In the genomic region with DNA sequence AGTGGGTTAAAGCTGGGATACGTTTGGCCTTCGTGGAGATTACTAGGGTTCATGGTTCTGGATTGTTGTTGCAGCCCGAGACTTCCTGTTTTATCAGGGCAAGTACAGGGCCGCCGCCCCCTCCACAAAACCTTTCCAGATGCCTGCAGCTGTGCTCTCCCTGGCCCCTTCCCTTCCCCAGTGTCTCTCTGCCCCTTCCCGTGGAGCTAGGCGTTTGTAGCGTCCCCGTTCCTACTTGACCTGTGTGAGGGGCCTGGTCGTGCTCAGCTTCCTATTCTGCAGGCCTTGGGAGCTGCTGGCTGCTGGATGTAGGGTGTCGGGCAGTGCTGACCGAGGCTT, we compare ENCODE assay signal across 8 cellular contexts. TPM values are rescaled to one million over a fixed set of nuclear protein-coding genes. Genes with fewer than 3 reads are reported as not detected.
DNase-seq lines count a peak whose midpoint lies in the region; ATAC-seq, FAIRE-seq and TF ChIP-seq lines count a peak whose summit lies in the region.

No MANE protein-coding gene starts in this region.

- H3K9me3 Mint-ChIP-seq in H9 (no peaks in the 10 kb centered on the region), osteocyte (ENCODE audit: unreplicated experiment) (no peaks in the 10 kb centered on the region)

- H3K56ac ChIP-seq in H9 (ENCODE audit: insufficient read length, low read depth, low read length) = no peak overlapping the region

- H3K9ac ChIP-seq in DND-41 (ENCODE audit: low read depth, low read length) (peak overlapping the region; percentile 68), H9 (ENCODE audit: extremely low read depth, insufficient read length, low read length) (no peak overlapping the region)

- no peak overlapping the region for H3T11ph ChIP-seq in H9 (ENCODE audit: low read length)

- FAIRE-seq in GM12892 (lab: Jason Lieb, UNC) = no peak

- no peak overlapping the region for H2BK15ac ChIP-seq in H9 (ENCODE audit: low read depth, low read length)

- H3K14ac ChIP-seq in H9 (ENCODE audit: insufficient read depth, low read length) = no peak overlapping the region

- peak; percentile 35 for DNase-seq in DND-41
- DNase-seq in H9 = no peak
- DNase-seq in Panc1 (ENCODE audit: low read depth, low spot score) = no peak
- peak; percentile 41 to 59 for DNase-seq in erythroblast (lab: John Stamatoyannopoulos, UW)
- DNase-seq in osteocyte (ENCODE audit: extremely low spot score, unreplicated experiment) = peak; percentile 75
- no peak for DNase-seq in GM12892 (ENCODE audit: insufficient read length)
- no peak for DNase-seq in glomerular visceral epithelial cell (ENCODE audit: extremely low spot score)

- H3K23ac ChIP-seq in H9 (ENCODE audit: insufficient read length, low read depth, low read length) = no peak overlapping the region

- H3K36me3 Mint-ChIP-seq in H9 (ENCODE audit: insufficient read depth in 1 of 3, low read depth in 3 of 3) = peaks cover 30 to 47% (median 45%) of the 10 kb centered on the region in 3 experiments
- peaks cover 20% of the 10 kb centered on the region for H3K36me3 Mint-ChIP-seq in osteocyte (ENCODE audit: unreplicated experiment)

- WGBS in H9 (ENCODE audit: extremely low coverage, insufficient read length, low lambda C conversion rate) = no CpG with 5 or more reads among the region's 12 CpGs

- no peak overlapping the region for H4K5ac ChIP-seq in H9 (ENCODE audit: insufficient read length, low read depth, low read length)

- H3K27ac ChIP-seq in DND-41 (ENCODE audit: low read length) (peak overlapping the region; percentile 48), H9 (ENCODE audit: insufficient read length, low read depth, low read length) (no peak overlapping the region), Panc1 (ENCODE audit: low read length) (no peak overlapping the region; the same call in 1 of the 2 replicates)

- H3K79me2 ChIP-seq in DND-41 (ENCODE audit: insufficient read depth, low read length) (peaks cover 63% of the 10 kb centered on the region), H9 (ENCODE audit: insufficient read depth, low read length) (peaks cover 23% of the 10 kb centered on the region; the same call in 1 of the 2 replicates)

- intact Hi-C loops in Panc1 (cut with micrococcal nuclease; ENCODE audit: unreplicated experiment) = no loop called here

- H3K27ac Mint-ChIP-seq in H9 (peak overlapping the region; percentile 71 to 88 (median 82); a peak in 5 of 7 replicates), osteocyte (ENCODE audit: unreplicated experiment) (peak overlapping the region; percentile 90)

- H2AK5ac ChIP-seq in H9 (ENCODE audit: insufficient read length, low read length) = no peak overlapping the region

- H4K8ac ChIP-seq in H9 (replicated peaks; ENCODE audit: insufficient read length, low read depth, low read length) = no peak overlapping the region

- no peak overlapping the region for H2BK120ac ChIP-seq in H9 (ENCODE audit: low read depth, low read length, poor library complexity, severe bottlenecking)

- H3K4me2 ChIP-seq in DND-41 (ENCODE audit: insufficient read depth, low read length) (peak overlapping the region; percentile 91), H9 (ENCODE audit: insufficient read depth, insufficient read length, low read length) (peak overlapping the region; percentile 28)

- H3K9me3 ChIP-seq in DND-41 (ENCODE audit: insufficient read depth, low read length, severe bottlenecking) (no peaks in the 10 kb centered on the region), H9 (ENCODE audit: control insufficient read depth, low read depth, low read length) (no peaks in the 10 kb centered on the region), Panc1 (ENCODE audit: control insufficient read depth, insufficient read depth, low read depth, low read length) (no peaks in the 10 kb centered on the region)

- H3K4me3 Mint-ChIP-seq in H9 (peak overlapping the region; percentile 90 to 94), osteocyte (ENCODE audit: unreplicated experiment) (peak overlapping the region; percentile 90)

- H3K79me1 ChIP-seq in H9 (ENCODE audit: insufficient read depth, low read depth, low read length, poor library complexity, severe bottlenecking) = peaks cover 14% of the 10 kb centered on the region

- no peak for TF ChIP-seq POLR2A in erythroblast (IDR thresholded peaks at IDR 0.05; ENCODE audit: low read length)
- no peak for TF ChIP-seq POLR2A in GM12892 (IDR thresholded peaks at IDR 0.05; ENCODE audit: low read depth, low read length)

- H3K4me1 Mint-ChIP-seq in H9 (peaks cover 8 to 9% of the 10 kb centered on the region in 2 experiments), osteocyte (ENCODE audit: unreplicated experiment) (peaks cover 10% of the 10 kb centered on the region)

- POLR2A ChIA-PET in Panc1 (lab: Charles Lee) = no interaction called here

- H3K27me3 ChIP-seq in DND-41 (ENCODE audit: insufficient read depth, low read length, poor library complexity) (no peaks in the 10 kb centered on the region), H9 (ENCODE audit: insufficient read depth, low read length) (no peaks in the 10 kb centered on the region), Panc1 (ENCODE audit: control insufficient read depth, insufficient read depth, low read length) (no peaks in the 10 kb centered on the region)

- peaks cover 3% of the 10 kb centered on the region for H3K23me2 ChIP-seq in H9 (ENCODE audit: insufficient read length, low read depth, low read length, poor library complexity, severe bottlenecking)

- no TSS peak for BruUV-seq in Panc1 (replicated peaks; lab: Mats Ljungman, UMichigan)

- in situ Hi-C loops in Panc1 (cut with HindIII; ENCODE audit: low pct_unique_long_range_greater_than_20kb, low sequenced_read_pairs) = no loop called here

- TF ChIP-seq CTCF in DND-41 (IDR thresholded peaks at IDR 0.05; ENCODE audit: borderline replicate concordance, extremely low read depth, low read length, poor library complexity, severe bottlenecking) (no peak), H9 (conservative IDR thresholded peaks at IDR 0.05) (no peak), Panc1 (IDR thresholded peaks at IDR 0.05) (no peak), osteocyte (IDR thresholded peaks at IDR 0.05) (no peak)

- no peak overlapping the region for H2BK12ac ChIP-seq in H9 (ENCODE audit: insufficient read length, low read depth, low read length)

- no peak overlapping the region for H2BK20ac ChIP-seq in H9 (ENCODE audit: low read depth, low read length, poor library complexity, severe bottlenecking)

- no peaks in the 10 kb centered on the region for H3K27me3 Mint-ChIP-seq in H9 (ENCODE audit: low read depth)
- H3K27me3 Mint-ChIP-seq in osteocyte (ENCODE audit: unreplicated experiment) = no peaks in the 10 kb centered on the region

- 0 out of 3 replicates have a peak, but pooled peaks have one; percentile 24 for ATAC-seq in DND-41 (ENCODE audit: insufficient read depth, low read depth)
- no peak for ATAC-seq in Panc1
- ATAC-seq in HG02763 (IDR thresholded peaks at IDR 0.05; ENCODE audit: unreplicated experiment) = no peak

- no peak overlapping the region for H3K4ac ChIP-seq in H9 (ENCODE audit: low read depth, low read length)

- no peak overlapping the region for H3K18ac ChIP-seq in H9 (ENCODE audit: insufficient read length, low read depth, low read length)

- H2BK5ac ChIP-seq in H9 (ENCODE audit: insufficient read length, low read length) = no peak overlapping the region

- H2AFZ ChIP-seq in DND-41 (ENCODE audit: low read depth, low read length) (no peak overlapping the region), H9 (ENCODE audit: low read length) (no peak overlapping the region)

- no peak overlapping the region for H4K91ac ChIP-seq in H9 (ENCODE audit: insufficient read length, low read depth, low read length)

- H3K36me3 ChIP-seq in DND-41 (ENCODE audit: insufficient read depth, low read length) = peaks cover 50% of the 10 kb centered on the region
- H3K36me3 ChIP-seq in Panc1 (ENCODE audit: control insufficient read depth, insufficient read depth, low read length) = no peaks in the 10 kb centered on the region; the same call in 1 of the 2 replicates

- H3K4me1 ChIP-seq in DND-41 (ENCODE audit: insufficient read depth, low read length) (peaks cover 27% of the 10 kb centered on the region), H9 (ENCODE audit: insufficient read depth, low read length) (no peaks in the 10 kb centered on the region), Panc1 (ENCODE audit: control insufficient read depth, insufficient read depth, low read length) (no peaks in the 10 kb centered on the region)

- H3K4me3 ChIP-seq in DND-41 (ENCODE audit: low read depth in 1 of 2, low read length in 2 of 2) (peak overlapping the region; percentile 48 to 91; a peak in 3 of 4 replicates), Panc1 (ENCODE audit: low read depth in 2 of 2, low read length in 2 of 2) (peak overlapping the region; percentile 56 to 59)

- CTCF ChIA-PET in Panc1 (lab: Charles Lee) = no interaction called here

- peaks cover 56% of the 10 kb centered on the region for H4K20me1 ChIP-seq in DND-41 (ENCODE audit: insufficient read depth, low read length)
- peaks cover 4% of the 10 kb centered on the region for H4K20me1 ChIP-seq in H9 (ENCODE audit: control insufficient read depth, insufficient read depth, insufficient read length)

RNA-seq across cellular contexts. Expression of gene AKAP17A, which starts 1.4 kb away (rescaled TPM):
- total RNA-seq in H9 (2021) (39.7 and 42.1 TPM in 2 replicates), Panc1 (2021; ENCODE audit: unreplicated experiment) (22.1 TPM), osteocyte (43.6 and 48.7 TPM in 2 replicates)
- polyA plus RNA-seq in Panc1 (2012; ENCODE audit: insufficient read length) = 22.9 TPM
- 29.9 TPM for polyA plus RNA-seq in GM12892 (2012; ENCODE audit: missing spikeins)

RNA-seq across cellular contexts. Expression of gene ASMT, which starts 22.0 kb away (rescaled TPM):
- 1.0 and 1.4 TPM in 2 replicates for total RNA-seq in H9 (2021)
- not detected for total RNA-seq in Panc1 (2021; ENCODE audit: unreplicated experiment)
- polyA plus RNA-seq in Panc1 (2012; ENCODE audit: insufficient read length) = not detected
- total RNA-seq in osteocyte = not detected in 2 replicates
- 8.6 TPM for polyA plus RNA-seq in GM12892 (2012; ENCODE audit: missing spikeins)

RNA-seq across cellular contexts. Expression of gene P2RY8, which starts 55.8 kb away (rescaled TPM):
- not detected in 2 replicates for total RNA-seq in H9 (2021)
- 0.18 TPM for total RNA-seq in Panc1 (2021; ENCODE audit: unreplicated experiment)
- not detected for polyA plus RNA-seq in Panc1 (2012; ENCODE audit: insufficient read length)
- not detected in 2 replicates for total RNA-seq in osteocyte
- 31.4 TPM for polyA plus RNA-seq in GM12892 (2012; ENCODE audit: missing spikeins)

Comparison
In these comparisons a context has a peak if more than half of its experiments do, and no peak if none do; other contexts are left out.
1. DNase-seq: peak in DND-41 (single experiment), erythroblast (2 of 2) and osteocyte (single experiment); none in H9 (single experiment), Panc1 (single experiment), GM12892 (single experiment) and glomerular visceral epithelial cell (single experiment).